8 cellular contexts compared by ENCODE assay signal in the genomic region with DNA sequence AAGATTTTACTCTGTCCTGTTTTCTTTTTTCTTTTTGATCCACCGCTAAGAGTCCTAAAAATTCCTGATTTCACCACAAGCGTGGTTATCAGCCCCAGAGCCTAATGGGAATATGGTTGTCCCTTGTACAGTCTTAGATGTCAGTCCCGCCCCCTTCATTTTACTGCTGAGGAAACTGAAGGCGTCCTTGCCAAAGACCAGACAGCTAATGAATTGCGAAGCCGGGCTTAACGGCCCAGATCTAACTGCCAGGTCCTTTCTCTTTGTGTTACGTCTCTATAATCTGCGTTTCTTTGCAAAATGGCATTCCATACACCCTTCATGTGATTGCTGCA. TPM values are rescaled to one million over a fixed set of nuclear protein-coding genes. Genes with fewer than 3 reads are reported as not detected.
A peak's percentile ranks its signal among the peaks of the same experiment; 100 is the strongest.
DNase-seq lines count a peak whose midpoint lies in the region; ATAC-seq and TF ChIP-seq lines count a peak whose summit lies in the region.

No MANE protein-coding gene starts in this region.

- H3K4me3 Mint-ChIP-seq in endodermal cell: peak overlapping the region; percentile 98

- H3K9ac ChIP-seq in endodermal cell (ENCODE audit: extremely low read depth, low read length, poor library complexity, severe bottlenecking): peak overlapping the region; percentile 87

- peaks cover 16% of the 10 kb centered on the region for H3K4me1 Mint-ChIP-seq in endodermal cell

- H3K27ac Mint-ChIP-seq in endodermal cell: peak overlapping the region; percentile 97

- ATAC-seq in GM19025 (IDR thresholded peaks at IDR 0.05; ENCODE audit: low read depth, unreplicated experiment) (peak; percentile 5), HG03139 (IDR thresholded peaks at IDR 0.05; ENCODE audit: unreplicated experiment) (peak; percentile 13)

- H3K4me1 ChIP-seq in endodermal cell (ENCODE audit: control insufficient read depth, insufficient read depth, low read length): peaks cover 3% of the 10 kb centered on the region
- H3K4me1 ChIP-seq in mononuclear cell (ENCODE audit: insufficient read depth, low read length): peaks cover 26% of the 10 kb centered on the region

- TF ChIP-seq CTCF in endodermal cell (conservative IDR thresholded peaks at IDR 0.05): no peak

- peak; percentile 7 for DNase-seq in CMK (ENCODE audit: low read depth)
- DNase-seq in SW480 (ENCODE audit: low spot score): peak; percentile 48
- peak; percentile 55 for DNase-seq in endodermal cell
- DNase-seq in NCI-H2081 treated with DMSO at 0.1 percent for 48 hours (lab: John Stamatoyannopoulos, UW): no peak
- DNase-seq in NCI-H526 treated with DMSO at 0.1 percent for 48 hours (lab: John Stamatoyannopoulos, UW): no peak

- peak overlapping the region; percentile 98 for H3K4me3 ChIP-seq in endodermal cell (ENCODE audit: low read length)
- peak overlapping the region; percentile 93 for H3K4me3 ChIP-seq in mononuclear cell (ENCODE audit: low read length)

- no peaks in the 10 kb centered on the region for H3K27me3 Mint-ChIP-seq in endodermal cell (ENCODE audit: insufficient read depth)

- H3K27me3 ChIP-seq in endodermal cell (ENCODE audit: control insufficient read depth, insufficient read depth, low read length, poor library complexity, severe bottlenecking) (no peaks in the 10 kb centered on the region), mononuclear cell (ENCODE audit: insufficient read depth, low read length) (no peaks in the 10 kb centered on the region)

- no peaks in the 10 kb centered on the region for H3K9me3 Mint-ChIP-seq in endodermal cell

- no peaks in the 10 kb centered on the region for H3K9me3 ChIP-seq in endodermal cell (ENCODE audit: control insufficient read depth, low read length)
- H3K9me3 ChIP-seq in mononuclear cell (ENCODE audit: low read depth, low read length): no peaks in the 10 kb centered on the region

- H3K36me3 Mint-ChIP-seq in endodermal cell (ENCODE audit: low read depth): peaks cover 41% of the 10 kb centered on the region

- peaks cover 40% of the 10 kb centered on the region for H3K36me3 ChIP-seq in endodermal cell (ENCODE audit: control insufficient read depth, insufficient read depth, low read length)

- WGBS in endodermal cell (ENCODE audit: insufficient coverage in 1 of 2, insufficient read length in 1 of 2), 2 experiments: 0 to 3% methylated on average over 7 to 9 of the region's 9 CpGs

- no peak overlapping the region for H3K27ac ChIP-seq in endodermal cell (ENCODE audit: low read depth, low read length)

RNA-seq across cellular contexts. Expression of a gene that starts 0.5 kb away (rescaled TPM):
- total RNA-seq in endodermal cell (10 to 100 TPM; 53.1 to 62.8 TPM), mononuclear cell (147 TPM)
- polyA plus RNA-seq in endodermal cell (2013, experiment 1 of 2): 96.0 TPM
- 99.4 TPM for polyA plus RNA-seq in endodermal cell (2013, experiment 2 of 2)

RNA-seq across cellular contexts. Expression of a gene that starts 0.6 kb away (rescaled TPM):
- total RNA-seq in endodermal cell (10 to 100 TPM; 43.1 to 44.5 TPM), mononuclear cell (13.9 TPM)
- 33.4 TPM for polyA plus RNA-seq in endodermal cell (2013, experiment 1 of 2)
- 33.5 TPM for polyA plus RNA-seq in endodermal cell (2013, experiment 2 of 2)

Comparison
In these comparisons a context has a peak if more than half of its experiments do, and no peak if none do; other contexts are left out.
1. DNase-seq: peak in CMK (single experiment), SW480 (single experiment) and endodermal cell (single experiment); none in NCI-H2081 treated with DMSO at 0.1 percent for 48 hours (single experiment) and NCI-H526 treated with DMSO at 0.1 percent for 48 hours (single experiment).